23 cellular contexts compared by ENCODE assay signal in genomic region chrX:124275167-124275894, GRCh38. TPM values are rescaled to one million over a fixed set of nuclear protein-coding genes. Genes with fewer than 3 reads are reported as not detected.
DNase-seq lines count a peak whose midpoint lies in the region; ATAC-seq, FAIRE-seq and TF ChIP-seq lines count a peak whose summit lies in the region.
"Had no signal": no experiment of that assay in that cellular context is flagged by ENCODE, and none has a peak within 500 bp of the region (broad histone marks: within the 10 kb centered on the region; RNA-seq: fewer than 3 reads in every experiment).

No MANE protein-coding gene starts in this region.

- no peak overlapping the region for H3K4me3 ChIP-seq in A549
- H3K4me3 ChIP-seq in BLaER1 treated with 17β-estradiol and CSF1 and Interleukin-3, amounts not matched to agents 10 nM and 100 nM = no peak overlapping the region
- H3K4me3 ChIP-seq in K562 = no peak overlapping the region
- H3K4me3 ChIP-seq: MG63, PC-9 had no signal

- TF ChIP-seq CTCF in A549 (IDR thresholded peaks at IDR 0.05) = no peak
- TF ChIP-seq CTCF in K562 (IDR thresholded peaks at IDR 0.05 in 2 of 3, conservative IDR thresholded peaks at IDR 0.05 in 1 of 3; ENCODE audit: insufficient read depth in 2 of 3, low read depth in 1 of 3, low read length in 3 of 3) = no peak
- no peak for TF ChIP-seq CTCF in foreskin keratinocyte (conservative IDR thresholded peaks at IDR 0.05)

- in situ Hi-C loops in K562 (cut with MboI) = no loop called here

- 17% methylated on average over 2 of the region's 2 CpGs for WGBS in A549 (ENCODE audit: missing lambda C conversion rate)
- WGBS in K562 (ENCODE audit: insufficient coverage, low coverage, missing lambda C conversion rate) = 21% methylated on average over 2 of the region's 2 CpGs

- DNase-seq in A549 (ENCODE audit: low read depth in 1 of 2, low spot score in 1 of 2) = no peak
- DNase-seq in K562 (ENCODE audit: extremely low read depth in 1 of 4, low spot score in 3 of 4) = no peak
- no peak for DNase-seq in left ventricle myocardium superior
- no peak for DNase-seq in NAMALWA (ENCODE audit: low spot score)
- no peak for DNase-seq in NCI-H446 treated with DMSO at 0.1 percent for 48 hours (lab: John Stamatoyannopoulos, UW)
- DNase-seq in foreskin keratinocyte = no peak
- DNase-seq: MG63, NCI-H1048, NCI-H1417 treated with DMSO at 0.1 percent for 48 hours, NCI-H187, NCI-H2107, NCI-H510A, PC-9, RPMI8226, SIG-M5, SK-N-SH had no signal

- H3K79me2 ChIP-seq in K562 (ENCODE audit: control insufficient read depth, insufficient read depth, low read length) = no peaks in the 10 kb centered on the region

- H3K4me2 ChIP-seq in A549 (no peak overlapping the region), K562 (ENCODE audit: insufficient read depth, low read length) (no peak overlapping the region)
- H3K4me2 ChIP-seq in BLaER1 treated with 17β-estradiol and CSF1 and Interleukin-3, amounts not matched to agents 10 nM and 100 nM = peak overlapping the region; percentile 0 to 63 (median 41); a peak in 17 of 22 replicates
- H3K4me2 ChIP-seq: PC-9, SK-N-SH had no signal

- BruUV-seq in K562 (replicated peaks; lab: Mats Ljungman, UMichigan) = no TSS peak

- TF ChIP-seq EP300 in A549 (IDR thresholded peaks at IDR 0.05) = no peak
- TF ChIP-seq EP300 in K562 (IDR thresholded peaks at IDR 0.05; ENCODE audit: low read length) = no peak

- no peak overlapping the region for H2AFZ ChIP-seq in K562 (ENCODE audit: low read depth, low read length)
- H2AFZ ChIP-seq: PC-9 had no signal

- no peak overlapping the region for H3K27ac ChIP-seq in A549
- H3K27ac ChIP-seq in BLaER1 treated with 17β-estradiol and CSF1 and Interleukin-3, amounts not matched to agents 10 nM and 100 nM = peak overlapping the region in 2 of 11 experiments; percentile 37 to 49; a peak in 3 of 22 replicates
- no peak overlapping the region for H3K27ac ChIP-seq in K562 (ENCODE audit: extremely low read depth, low read depth, low read length)
- no peak overlapping the region for H3K27ac ChIP-seq in foreskin keratinocyte
- H3K27ac ChIP-seq: C4-2B, PC-9 had no signal

- H3K9ac ChIP-seq in BLaER1 treated with 17β-estradiol and CSF1 and Interleukin-3, amounts not matched to agents 10 nM and 100 nM = 0 out of 22 replicates have a peak overlapping the region, but pooled peaks of 1 of the 11 experiments have one; percentile 2
- no peak overlapping the region for H3K9ac ChIP-seq in K562 (ENCODE audit: insufficient read depth in 1 of 2, low read depth in 2 of 2, low read length in 2 of 2)
- H3K9ac ChIP-seq: SK-N-SH had no signal

- H3K4me1 ChIP-seq in A549 (no peaks in the 10 kb centered on the region), K562 (replicated peaks in 1 of 2; ENCODE audit: control insufficient read depth in 2 of 2, insufficient read depth in 2 of 2, low read length in 2 of 2) (no peaks in the 10 kb centered on the region; a peak in 2 of 5 replicates), foreskin keratinocyte (no peaks in the 10 kb centered on the region)
- peaks cover 0 to 18% (median 12%) of the 10 kb centered on the region in 10 experiments; a peak in 15 of 20 replicates for H3K4me1 ChIP-seq in BLaER1 treated with 17β-estradiol and CSF1 and Interleukin-3, amounts not matched to agents 10 nM and 100 nM

- H4K20me1 ChIP-seq in BLaER1 treated with 17β-estradiol and CSF1 and Interleukin-3, amounts not matched to agents 10 nM and 100 nM = no peaks in the 10 kb centered on the region
- no peaks in the 10 kb centered on the region for H4K20me1 ChIP-seq in K562 (replicated peaks; ENCODE audit: control insufficient read depth, insufficient read depth, low read length)

- POLR2A ChIA-PET in A549 (lab: Yijun Ruan, JAX) = interaction anchor here (0.8 kb wide), 1 partner anchor 13 kb away, joined by 4 read pairs; no protein-coding TSS in a partner anchor
- POLR2A ChIA-PET in K562 (lab: Yijun Ruan, JAX) = interaction anchor here (0.6 to 1.3 kb wide), 2 partner anchors 18 to 587 kb away, joined by 3 to 4 read pairs; no protein-coding TSS in a partner anchor

- no peaks in the 10 kb centered on the region for H3K36me3 ChIP-seq in BLaER1 treated with 17β-estradiol and CSF1 and Interleukin-3, amounts not matched to agents 10 nM and 100 nM
- H3K36me3 ChIP-seq in K562 (ENCODE audit: control insufficient read depth, insufficient read depth, low read length) = no peaks in the 10 kb centered on the region
- H3K36me3 ChIP-seq: MG63 had no signal

- H3K27me3 ChIP-seq in BLaER1 treated with 17β-estradiol and CSF1 and Interleukin-3, amounts not matched to agents 10 nM and 100 nM = peaks cover 65 to 95% (median 91%) of the 10 kb centered on the region in 11 experiments
- H3K27me3 ChIP-seq in K562 (ENCODE audit: control insufficient read depth in 2 of 2, insufficient read depth in 2 of 2, low read length in 2 of 2) (no peaks in the 10 kb centered on the region), foreskin keratinocyte (no peaks in the 10 kb centered on the region)
- H3K27me3 ChIP-seq: MG63 had no signal

- ATAC-seq in A549 (no peak), K562 (peak; percentile 38), left ventricle myocardium superior (peak; percentile 81), foreskin keratinocyte (no peak)

- CTCF ChIA-PET in A549 (lab: Yijun Ruan, JAX) = no interaction called here
- CTCF ChIA-PET in K562 (lab: Yijun Ruan, JAX; ENCODE audit: low intra/inter-chr PET ratio) = no interaction called here

- no peak for TF ChIP-seq POLR2A in A549 (IDR thresholded peaks at IDR 0.05; ENCODE audit: low read length)
- no peak for TF ChIP-seq POLR2A in K562 (conservative IDR thresholded peaks at IDR 0.05)

- no peaks in the 10 kb centered on the region for H3K9me3 ChIP-seq in A549
- H3K9me3 ChIP-seq in BLaER1 treated with 17β-estradiol and CSF1 and Interleukin-3, amounts not matched to agents 10 nM and 100 nM (replicated peaks in 1 of 11) = peaks cover 0 to 6% (median 5%) of the 10 kb centered on the region in 11 experiments; a peak in 6 of 22 replicates
- H3K9me3 ChIP-seq in K562 (replicated peaks; ENCODE audit: control insufficient read depth, insufficient read depth, low read depth, low read length) = no peaks in the 10 kb centered on the region
- H3K9me3 ChIP-seq: MG63, SK-N-SH had no signal

- H3K9me1 ChIP-seq in K562 (ENCODE audit: control insufficient read depth, insufficient read depth, low read length) = no peaks in the 10 kb centered on the region

- intact Hi-C loops in K562 (cut with micrococcal nuclease) = no loop called here
- intact Hi-C loops in left ventricle myocardium superior (cut with micrococcal nuclease) = no loop called here

- no peak for TF ChIP-seq RAD21 in A549 (conservative IDR thresholded peaks at IDR 0.05 in 1 of 2, IDR thresholded peaks at IDR 0.05 in 1 of 2)
- no peak for TF ChIP-seq RAD21 in K562 (CRISPR knock-in tag; conservative IDR thresholded peaks at IDR 0.05 in 1 of 2, IDR thresholded peaks at IDR 0.05 in 1 of 2)

- peak; percentile 70 for FAIRE-seq in A549 (lab: Jason Lieb, UNC)
- FAIRE-seq in K562 (lab: Jason Lieb, UNC) = no peak
- FAIRE-seq: G401.6, GM12892 had no signal

TF ChIP-seq in A549, 52 proteins besides CTCF, POLR2A, EP300 and RAD21:
- TF ChIP-seq POLR2AphosphoS2 (conservative IDR thresholded peaks at IDR 0.05; ENCODE audit: low read length) = no peak
- no peak for TF ChIP-seq HDAC2 (IDR thresholded peaks at IDR 0.05)
- TF ChIP-seq ZSCAN20 (CRISPR knock-in tag; IDR thresholded peaks at IDR 0.05) = no peak
- no peak for TF ChIP-seq HOXA7 (CRISPR knock-in tag; IDR thresholded peaks at IDR 0.05)
- no peak for TF ChIP-seq GATA3 (IDR thresholded peaks at IDR 0.05; ENCODE audit: borderline replicate concordance)
- TF ChIP-seq ZC3H11A (IDR thresholded peaks at IDR 0.05) = no peak
- no peak for TF ChIP-seq FOSL2 (IDR thresholded peaks at IDR 0.05)
- TF ChIP-seq FOSL2 (CRISPR knock-in tag; IDR thresholded peaks at IDR 0.05) = no peak
TF ChIP-seq in A549: peak in this region for 0.

TF ChIP-seq in K562, 482 proteins besides CTCF, POLR2A, EP300 and RAD21:
- TF ChIP-seq CBFA2T3 (IDR thresholded peaks at IDR 0.05) (peak; percentile 43; the same call in 1 of the 2 replicates), CBFA2T2 (conservative IDR thresholded peaks at IDR 0.05) (0 out of 2 replicates have a peak, but pooled peaks have one; percentile 4), ZNF764 (CRISPR knock-in tag; IDR thresholded peaks at IDR 0.05; ENCODE audit: low read depth) (no peak)

RNA-seq across cellular contexts. Expression of gene TEX13D, which starts 57.1 kb away (rescaled TPM):
- not detected in 2 replicates for polyA plus RNA-seq in A549 (2011; rRNA removed)
- polyA plus RNA-seq in A549 (2012; cell fraction: cytosol; rRNA removed) = not detected in 2 replicates
- not detected in 2 replicates for polyA plus RNA-seq in A549 (2012; cell fraction: nucleus; rRNA removed)
- not detected in 3 replicates for polyA plus RNA-seq in A549 (2017; fragmentation: RNase III; extraction: RNeasy Plus Mini Kit Qiagen cat#74134 plus additional on column Dnase treatment)
- polyA minus RNA-seq in A549 (2011; rRNA and poly(A)+ RNA removed) = not detected in 2 replicates
- not detected in 2 replicates for total RNA-seq in K562 (2011; cell fraction: chromatin; rRNA removed; ENCODE audit: low replicate concordance)
- not detected in 2 replicates for total RNA-seq in K562 (2011; cell fraction: nucleolus; rRNA removed)
- total RNA-seq in K562 (2011; cell fraction: nucleoplasm; rRNA removed) = not detected in 2 replicates
- total RNA-seq in K562 (2014; rRNA removed) = not detected in 2 replicates
- not detected in 2 replicates for total RNA-seq in K562 (2014; rRNA removed; fragmentation: Illumina TruSeq; extraction: Trizol)
- not detected in 2 replicates for total RNA-seq in K562 (2015; rRNA removed; fragmentation: Illumina TruSeq; extraction: Trizol)
- total RNA-seq in K562 (2021) = not detected in 2 replicates
- polyA plus RNA-seq in K562 (2011; rRNA removed) = not detected in 2 replicates
- not detected in 2 replicates for polyA plus RNA-seq in K562 (2011; cell fraction: cytosol; rRNA removed)
- not detected in 2 replicates for polyA plus RNA-seq in K562 (2011; cell fraction: nucleus; rRNA removed)
- polyA plus RNA-seq in K562 (2012) = not detected in 2 replicates
- not detected in 2 replicates for polyA plus RNA-seq in K562 (2014; fragmentation: Illumina TruSeq; extraction: Trizol)
- polyA plus RNA-seq in K562 (2014; fragmentation: Nextera tagmentation; extraction: Ambion mirVana) = under 1 TPM in 1 of 2 experiments, not detected in 1; 0.06 TPM
- not detected in 2 replicates for polyA plus RNA-seq in K562 (2014; rRNA removed)
- polyA minus RNA-seq in K562 (2011; rRNA and poly(A)+ RNA removed) = not detected in 2 replicates
- polyA minus RNA-seq in K562 (2011; cell fraction: cytosol; rRNA and poly(A)+ RNA removed) = not detected in 2 replicates
- polyA minus RNA-seq in K562 (2011; cell fraction: nucleus; rRNA and poly(A)+ RNA removed) = not detected in 2 replicates
- total RNA-seq in left ventricle myocardium superior = not detected
- total RNA-seq in foreskin keratinocyte = not detected in 2 replicates
- polyA plus RNA-seq in foreskin keratinocyte = not detected in 2 replicates
- total RNA-seq: Daoy, H4, PC-9 had no signal
- polyA plus RNA-seq: IgD-negative memory B cell, SK-N-SH had no signal

Comparison
In these comparisons a context has a peak if more than half of its experiments do, and no peak if none do; other contexts are left out.
1. ATAC-seq: peak in K562 (single experiment) and left ventricle myocardium superior (single experiment); none in A549 (0 of 2) and foreskin keratinocyte (single experiment).
2. H3K4me2 ChIP-seq: peak in BLaER1 treated with 17β-estradiol and CSF1 and Interleukin-3, amounts not matched to agents 10 nM and 100 nM (11 of 11); none in A549 (single experiment) and K562 (single experiment).